21 cellular contexts compared by ENCODE assay signal in genomic region chr1:108856994-108857393, GRCh38. TPM values are rescaled to one million over a fixed set of nuclear protein-coding genes. Genes with fewer than 3 reads are reported as not detected.
"Had no signal": no experiment of that assay in that cellular context is flagged by ENCODE, and none has a peak within 500 bp of the region (broad histone marks: within the 10 kb centered on the region; RNA-seq: fewer than 3 reads in every experiment).

A gene with protein sequence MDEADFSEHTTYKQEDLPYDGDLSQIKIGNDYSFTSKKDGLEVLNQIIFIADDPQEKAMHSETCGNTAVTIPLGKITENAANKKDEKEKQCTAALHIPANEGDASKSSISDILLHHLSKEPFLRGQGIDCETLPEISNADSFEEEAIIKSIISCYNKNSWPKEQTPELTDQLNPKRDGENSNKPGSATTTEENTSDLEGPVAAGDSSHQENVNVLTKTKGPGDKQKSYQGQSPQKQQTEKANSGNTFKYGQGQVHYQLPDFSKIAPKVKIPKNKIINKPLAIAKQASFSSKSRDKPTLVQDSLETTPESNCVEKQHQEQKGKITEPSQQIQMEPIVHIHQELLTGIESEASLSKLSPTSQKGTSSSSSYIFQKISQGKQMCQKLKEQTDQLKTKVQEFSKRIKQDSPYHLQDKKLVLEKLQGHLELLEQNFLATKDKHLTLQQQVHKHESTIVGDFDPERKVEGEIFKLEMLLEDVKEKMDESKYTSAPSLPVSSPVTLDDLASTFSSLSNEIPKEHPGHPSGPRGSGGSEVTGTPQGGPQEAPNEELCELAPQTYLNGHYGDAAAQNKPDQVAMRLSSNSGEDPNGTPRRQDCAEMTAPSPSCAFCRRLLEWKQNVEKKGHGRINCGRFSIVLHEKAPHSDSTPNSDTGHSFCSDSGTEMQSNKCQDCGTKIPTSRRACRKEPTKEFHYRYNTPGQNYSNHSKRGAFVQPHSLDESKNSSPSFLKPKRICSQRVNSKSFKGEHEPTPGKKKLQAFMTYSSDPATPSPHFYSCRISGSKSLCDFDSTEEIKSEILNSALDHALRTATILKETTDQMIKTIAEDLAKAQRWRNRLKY (minus strand): TSS chr1:108857094. CDS start chr1:108852664, 4,430 bp downstream.

- H3K4me3 ChIP-seq: dorsolateral prefrontal cortex, lung, right lobe of liver, thoracic aorta, tibial nerve, upper lobe of right lung, uterus had no signal

- H3K36me3 Mint-ChIP-seq: naive B cell; natural killer cell treated with Interleukin-12 subunit alpha and Interleukin-12 subunit beta and Interleukin-15 and Interleukin-18, amount 100 ng/mL, for 72 hours; stimulated activated naive B cell treated with anti-CD40 and anti-IgM and Interleukin-4, amounts not matched to agents 10 μg/mL and 1 μg/mL and 100 μg/mL, for 72 hours had no signal

- H3K36me3 ChIP-seq: neutrophil, right lobe of liver, thoracic aorta, tibial nerve, upper lobe of right lung, uterus had no signal

- H3K9me3 Mint-ChIP-seq: memory B cell; naive B cell; natural killer cell treated with Interleukin-12 subunit alpha and Interleukin-12 subunit beta and Interleukin-15 and Interleukin-18, amount 100 ng/mL, for 72 hours; stimulated activated naive B cell treated with anti-CD40 and anti-IgM and Interleukin-4, amounts not matched to agents 10 μg/mL and 1 μg/mL and 100 μg/mL, for 72 hours; stimulated activated naive CD8-positive, alpha-beta T cell treated with anti-CD3 and anti-CD28 coated beads, Interleukin-15, Interleukin-2, amounts not matched to agents 100 ng/mL and 50 ng/mL, for 24 hours had no signal

- H3K79me2 ChIP-seq: parathyroid adenoma had no signal

- H3K27ac Mint-ChIP-seq: memory B cell; naive B cell; natural killer cell treated with Interleukin-12 subunit alpha and Interleukin-12 subunit beta and Interleukin-15 and Interleukin-18, amount 100 ng/mL, for 72 hours; progenitor cell of endocrine pancreas; stimulated activated naive B cell treated with anti-CD40 and anti-IgM and Interleukin-4, amounts not matched to agents 10 μg/mL and 1 μg/mL and 100 μg/mL, for 72 hours; stimulated activated naive CD8-positive, alpha-beta T cell treated with anti-CD3 and anti-CD28 coated beads, Interleukin-15, Interleukin-2, amounts not matched to agents 100 ng/mL and 50 ng/mL, for 24 hours had no signal

- H3K4me1 ChIP-seq: right lobe of liver, uterus had no signal

- ATAC-seq: left ventricle myocardium superior; natural killer cell treated with Interleukin-12 subunit alpha and Interleukin-12 subunit beta and Interleukin-15 and Interleukin-18, amount 100 ng/mL, for 72 hours; right lobe of liver; stimulated activated naive B cell treated with anti-CD40 and anti-IgM and Interleukin-4, amounts not matched to agents 10 μg/mL and 1 μg/mL and 100 μg/mL, for 72 hours; upper lobe of right lung had no signal

- H2AFZ ChIP-seq: parathyroid adenoma had no signal

- H3K27ac ChIP-seq: dorsolateral prefrontal cortex, neutrophil, parathyroid adenoma, right lobe of liver, thoracic aorta, tibial nerve, upper lobe of right lung, uterus had no signal

- H3K9me3 ChIP-seq: neutrophil, right lobe of liver, thoracic aorta, tibial nerve, upper lobe of right lung, uterus had no signal

- DNase-seq: dorsolateral prefrontal cortex; effector CD4-positive, alpha-beta T cell; left ventricle myocardium superior; naive B cell; right lobe of liver; small intestine; stimulated activated CD4-positive, alpha-beta T cell treated with anti-CD3 and anti-CD28 coated beads, Interleukin-15, amount 100 ng/mL, for 24 hours; stimulated activated CD4-positive, alpha-beta T cell treated with anti-CD3 and anti-CD28 coated beads, Interleukin-2, amount 100 ng/mL, for 48 hours; stimulated activated naive B cell treated with anti-CD40 and anti-IgM and Interleukin-4, amounts not matched to agents 10 μg/mL and 1 μg/mL and 100 μg/mL, for 72 hours; upper lobe of right lung; uterus had no signal

- H3K27me3 ChIP-seq: dorsolateral prefrontal cortex, neutrophil, right lobe of liver, tibial nerve, upper lobe of right lung, uterus had no signal

- H3K9ac ChIP-seq: parathyroid adenoma had no signal

- H3K4me3 Mint-ChIP-seq: memory B cell; naive B cell; natural killer cell treated with Interleukin-12 subunit alpha and Interleukin-12 subunit beta and Interleukin-15 and Interleukin-18, amount 100 ng/mL, for 72 hours; stimulated activated naive B cell treated with anti-CD40 and anti-IgM and Interleukin-4, amounts not matched to agents 10 μg/mL and 1 μg/mL and 100 μg/mL, for 72 hours; stimulated activated naive CD8-positive, alpha-beta T cell treated with anti-CD3 and anti-CD28 coated beads, Interleukin-15, Interleukin-2, amounts not matched to agents 100 ng/mL and 50 ng/mL, for 24 hours had no signal

RNA-seq across cellular contexts. Expression of the gene that starts here (rescaled TPM):
- total RNA-seq: left ventricle myocardium superior; mononuclear cell; natural killer cell treated with Interleukin-12 subunit alpha and Interleukin-12 subunit beta and Interleukin-15 and Interleukin-18, amount 100 ng/mL, for 72 hours; progenitor cell of endocrine pancreas; right lobe of liver; thoracic aorta had no signal
